25 cellular contexts compared by ENCODE assay signal in genomic region chr3:43335799-43336198, GRCh38. TPM values are rescaled to one million over a fixed set of nuclear protein-coding genes. Genes with fewer than 3 reads are reported as not detected.
DNase-seq lines count a peak whose midpoint lies in the region; ATAC-seq and TF ChIP-seq lines count a peak whose summit lies in the region.
"Had no signal": no experiment of that assay in that cellular context is flagged by ENCODE, and none has a peak within 500 bp of the region (broad histone marks: within the 10 kb centered on the region; RNA-seq: fewer than 3 reads in every experiment).

No MANE protein-coding gene starts in this region.

- no peaks in the 10 kb centered on the region for H3K27me3 ChIP-seq in SK-N-SH (ENCODE audit: insufficient read depth)
- no peaks in the 10 kb centered on the region for H3K27me3 ChIP-seq in GM23248 (replicated peaks; ENCODE audit: insufficient read depth)

- no peaks in the 10 kb centered on the region for H3K27me3 Mint-ChIP-seq in stimulated activated naive CD8-positive, alpha-beta T cell treated with anti-CD3 and anti-CD28 coated beads, Interleukin-15, Interleukin-2, amounts not matched to agents 100 ng/mL and 50 ng/mL, for 24 hours
- H3K27me3 Mint-ChIP-seq in stimulated activated naive CD8-positive, alpha-beta T cell treated with anti-CD3 and anti-CD28 coated beads, Interleukin-15, amount 100 ng/mL, for 72 hours, result no peaks in the 10 kb centered on the region
- no peaks in the 10 kb centered on the region for H3K27me3 Mint-ChIP-seq in activated naive CD8-positive, alpha-beta T cell treated with anti-CD3 and anti-CD28 coated beads, Interleukin-2, amount 50 U/mL, for 24 hours
- no peaks in the 10 kb centered on the region for H3K27me3 Mint-ChIP-seq in memory B cell
- H3K27me3 Mint-ChIP-seq: IgD-negative memory B cell had no signal

- no peak for TF ChIP-seq EP300 in SK-N-SH (IDR thresholded peaks at IDR 0.05; ENCODE audit: borderline replicate concordance in 1 of 2, low read depth in 1 of 2, low read length in 1 of 2)

- peaks cover 13 to 65% of the 10 kb centered on the region in 2 experiments for H3K36me3 ChIP-seq in SK-N-SH (replicated peaks in 1 of 2; ENCODE audit: control insufficient read depth in 1 of 2, insufficient read depth in 2 of 2, low read length in 1 of 2)
- peaks cover 64% of the 10 kb centered on the region for H3K36me3 ChIP-seq in GM23248 (ENCODE audit: low read depth)

- H4K20me1 ChIP-seq in SK-N-SH (ENCODE audit: insufficient read depth) (no peaks in the 10 kb centered on the region), GM23248 (ENCODE audit: insufficient read depth) (0 out of 2 replicates have a peak, but pooled peaks cover 5% of the 10 kb centered on the region)

- POLR2A ChIA-PET in SK-N-SH (lab: Yijun Ruan, JAX), result no interaction called here

- ATAC-seq in stimulated activated naive CD8-positive, alpha-beta T cell treated with anti-CD3 and anti-CD28 coated beads, Interleukin-15, amount 100 ng/mL, for 72 hours, result no peak
- ATAC-seq in activated naive CD8-positive, alpha-beta T cell treated with anti-CD3 and anti-CD28 coated beads, Interleukin-2, amount 50 U/mL, for 24 hours, result no peak
- ATAC-seq in memory B cell (ENCODE audit: low read depth), result no peak
- no peak for ATAC-seq in HG02759 (IDR thresholded peaks at IDR 0.05; ENCODE audit: unreplicated experiment)

- H3K9me3 ChIP-seq in SK-N-SH (peaks cover 25% of the 10 kb centered on the region), GM23248 (ENCODE audit: low read depth) (peaks cover 4% of the 10 kb centered on the region)

- H3K4me2 ChIP-seq in SK-N-SH (no peak overlapping the region), GM23248 (ENCODE audit: unreplicated experiment) (no peak overlapping the region)
- H3K4me2 ChIP-seq: PC-9 had no signal

- H3F3A ChIP-seq in SK-N-SH (replicated peaks; ENCODE audit: insufficient read depth) (no peaks in the 10 kb centered on the region), GM23248 (ENCODE audit: insufficient read depth) (no peaks in the 10 kb centered on the region)

- H3K9me3 Mint-ChIP-seq in stimulated activated naive CD8-positive, alpha-beta T cell treated with anti-CD3 and anti-CD28 coated beads, Interleukin-15, Interleukin-2, amounts not matched to agents 100 ng/mL and 50 ng/mL, for 24 hours, result peaks cover 17% of the 10 kb centered on the region
- H3K9me3 Mint-ChIP-seq in stimulated activated naive CD8-positive, alpha-beta T cell treated with anti-CD3 and anti-CD28 coated beads, Interleukin-15, amount 100 ng/mL, for 72 hours, result peaks cover 25 to 32% of the 10 kb centered on the region in 2 donors
- H3K9me3 Mint-ChIP-seq in activated naive CD8-positive, alpha-beta T cell treated with anti-CD3 and anti-CD28 coated beads, Interleukin-2, amount 50 U/mL, for 24 hours, result peaks cover 36% of the 10 kb centered on the region
- peaks cover 19% of the 10 kb centered on the region for H3K9me3 Mint-ChIP-seq in memory B cell

- H3K4me3 ChIP-seq in SK-N-SH (ENCODE audit: low read depth in 2 of 2, low read length in 1 of 2) (no peak overlapping the region), GM23248 (no peak overlapping the region)
- H3K4me3 ChIP-seq: PC-9 had no signal

- in situ Hi-C loops in GM23248 (cut with MboI), result no loop called here

- no peak for TF ChIP-seq CTCF in SK-N-SH (IDR thresholded peaks at IDR 0.05)

- H3K4me1 ChIP-seq in SK-N-SH (ENCODE audit: control insufficient read depth in 1 of 2, insufficient read depth in 2 of 2, low read depth in 1 of 2, low read length in 1 of 2), result no peaks in the 10 kb centered on the region
- no peaks in the 10 kb centered on the region for H3K4me1 ChIP-seq in GM23248 (ENCODE audit: insufficient read depth)

- H3K27ac ChIP-seq in SK-N-SH (ENCODE audit: low read depth in 2 of 2, low read length in 1 of 2), result no peak overlapping the region
- H3K27ac ChIP-seq in GM23248, result no peak overlapping the region
- H3K27ac ChIP-seq: HL-60, PC-9 had no signal

- no peak for DNase-seq in stimulated activated naive CD8-positive, alpha-beta T cell treated with anti-CD3 and anti-CD28 coated beads, Interleukin-15, amount 100 ng/mL, for 72 hours
- no peak for DNase-seq in activated naive CD8-positive, alpha-beta T cell treated with anti-CD3 and anti-CD28 coated beads, Interleukin-2, amount 50 U/mL, for 24 hours
- no peak for DNase-seq in memory B cell (ENCODE audit: low spot score in 2 of 2)
- no peak for DNase-seq in SK-N-SH
- no peak for DNase-seq in GM23248
- DNase-seq: AML-193; C1 segment of cervical spinal cord; CD8-positive, alpha-beta memory T cell; DMS 273 treated with DMSO at 0.1 percent for 48 hours; DMS79 treated with DMSO at 0.1 percent for 48 hours; GF-D8; HCEC 1CT; NCI-H1048; NCI-H1417; NCI-H1694; NCI-H2081; NCI-H2227 treated with DMSO at 0.1 percent for 48 hours; NCI-H526 treated with DMSO at 0.1 percent for 48 hours; PC-9; RPMI8226; SHP77 had no signal

- H2AFZ ChIP-seq in SK-N-SH (ENCODE audit: low read depth) (no peak overlapping the region), GM23248 (no peak overlapping the region)
- H2AFZ ChIP-seq: PC-9 had no signal

- peaks cover 83% of the 10 kb centered on the region for H3K36me3 Mint-ChIP-seq in stimulated activated naive CD8-positive, alpha-beta T cell treated with anti-CD3 and anti-CD28 coated beads, Interleukin-15, Interleukin-2, amounts not matched to agents 100 ng/mL and 50 ng/mL, for 24 hours (ENCODE audit: low read depth)
- peaks cover 81% of the 10 kb centered on the region for H3K36me3 Mint-ChIP-seq in activated naive CD8-positive, alpha-beta T cell treated with anti-CD3 and anti-CD28 coated beads, Interleukin-2, amount 50 U/mL, for 24 hours (ENCODE audit: low read depth)
- peaks cover 63% of the 10 kb centered on the region for H3K36me3 Mint-ChIP-seq in memory B cell

- H3K9me2 ChIP-seq in SK-N-SH (no peaks in the 10 kb centered on the region), GM23248 (ENCODE audit: insufficient read depth) (no peaks in the 10 kb centered on the region)

- peaks cover 21% of the 10 kb centered on the region for H3K4me1 Mint-ChIP-seq in stimulated activated naive CD8-positive, alpha-beta T cell treated with anti-CD3 and anti-CD28 coated beads, Interleukin-15, Interleukin-2, amounts not matched to agents 100 ng/mL and 50 ng/mL, for 24 hours (ENCODE audit: low read depth)
- peaks cover 14% of the 10 kb centered on the region for H3K4me1 Mint-ChIP-seq in stimulated activated naive CD8-positive, alpha-beta T cell treated with anti-CD3 and anti-CD28 coated beads, Interleukin-15, amount 100 ng/mL, for 72 hours
- peaks cover 20% of the 10 kb centered on the region for H3K4me1 Mint-ChIP-seq in activated naive CD8-positive, alpha-beta T cell treated with anti-CD3 and anti-CD28 coated beads, Interleukin-2, amount 50 U/mL, for 24 hours
- H3K4me1 Mint-ChIP-seq in memory B cell, result no peaks in the 10 kb centered on the region

- CTCF ChIA-PET in SK-N-SH (lab: Yijun Ruan, JAX), result interaction anchor here (1.9 kb wide), 1 partner anchor 174 kb away, joined by 7 read pairs; no protein-coding TSS in a partner anchor

- peaks cover 12% of the 10 kb centered on the region; the same call in 1 of the 2 replicates for H3K79me2 ChIP-seq in SK-N-SH (ENCODE audit: insufficient read depth)
- peaks cover 58% of the 10 kb centered on the region for H3K79me2 ChIP-seq in GM23248 (ENCODE audit: insufficient read depth)

- 96% methylated on average over 1 of the region's 1 CpG for WGBS in SK-N-SH (ENCODE audit: low lambda C conversion rate)
- WGBS in GM23248 (ENCODE audit: low coverage in 1 of 2, low lambda C conversion rate in 2 of 2, missing lambda C conversion rate in 2 of 2), 2 experiments, result 95 to 97% methylated on average over 1 of the region's 1 CpG

- no peak overlapping the region for H3K9ac ChIP-seq in SK-N-SH
- H3K9ac ChIP-seq in GM23248, result no peak overlapping the region

- H3K4me3 Mint-ChIP-seq in stimulated activated naive CD8-positive, alpha-beta T cell treated with anti-CD3 and anti-CD28 coated beads, Interleukin-15, Interleukin-2, amounts not matched to agents 100 ng/mL and 50 ng/mL, for 24 hours, result no peak overlapping the region
- no peak overlapping the region for H3K4me3 Mint-ChIP-seq in stimulated activated naive CD8-positive, alpha-beta T cell treated with anti-CD3 and anti-CD28 coated beads, Interleukin-15, amount 100 ng/mL, for 72 hours
- no peak overlapping the region for H3K4me3 Mint-ChIP-seq in activated naive CD8-positive, alpha-beta T cell treated with anti-CD3 and anti-CD28 coated beads, Interleukin-2, amount 50 U/mL, for 24 hours
- H3K4me3 Mint-ChIP-seq in memory B cell, result no peak overlapping the region
- H3K4me3 Mint-ChIP-seq: CD8-positive, alpha-beta memory T cell had no signal

- TF ChIP-seq RAD21 in SK-N-SH (IDR thresholded peaks at IDR 0.05; ENCODE audit: low read length), result no peak

- H3K27ac Mint-ChIP-seq in stimulated activated naive CD8-positive, alpha-beta T cell treated with anti-CD3 and anti-CD28 coated beads, Interleukin-15, Interleukin-2, amounts not matched to agents 100 ng/mL and 50 ng/mL, for 24 hours, result peak overlapping the region; percentile 11
- H3K27ac Mint-ChIP-seq in stimulated activated naive CD8-positive, alpha-beta T cell treated with anti-CD3 and anti-CD28 coated beads, Interleukin-15, amount 100 ng/mL, for 72 hours, result no peak overlapping the region
- peak overlapping the region; percentile 27 for H3K27ac Mint-ChIP-seq in activated naive CD8-positive, alpha-beta T cell treated with anti-CD3 and anti-CD28 coated beads, Interleukin-2, amount 50 U/mL, for 24 hours
- H3K27ac Mint-ChIP-seq in memory B cell, result peak overlapping the region; percentile 64
- H3K27ac Mint-ChIP-seq: IgD-negative memory B cell had no signal

TF ChIP-seq in SK-N-SH, 30 proteins besides CTCF, POLR2A, EP300 and RAD21:
- TF ChIP-seq TCF12 (IDR thresholded peaks at IDR 0.05), result no peak
- no peak for TF ChIP-seq FOXM1 (IDR thresholded peaks at IDR 0.05; ENCODE audit: low read depth)
- no peak for TF ChIP-seq RXRA (IDR thresholded peaks at IDR 0.05; ENCODE audit: borderline replicate concordance, low read depth)
- TF ChIP-seq NRF1 (IDR thresholded peaks at IDR 0.05; ENCODE audit: low read depth, low read length), result no peak
- no peak for TF ChIP-seq TAF1 (IDR thresholded peaks at IDR 0.05; ENCODE audit: borderline replicate concordance, low read depth, low read length)

RNA-seq across cellular contexts. Expression of gene SNRK, which starts 49.5 kb away (rescaled TPM):
- polyA plus RNA-seq in SK-N-SH (2012; rRNA removed), result 3.6 and 4.6 TPM in 2 replicates
- 4.4 and 4.6 TPM in 2 replicates for polyA plus RNA-seq in SK-N-SH (2012; cell fraction: cytosol; rRNA removed)
- polyA plus RNA-seq in SK-N-SH (2012; cell fraction: nucleus; rRNA removed), result 4.8 and 8.1 TPM in 2 replicates
- 11.6 and 15.0 TPM in 2 replicates for total RNA-seq in GM23248 (2014; rRNA removed; shearing (Covaris generic))
- polyA plus RNA-seq in GM23248 (2016; fragmentation: Nextera tagmentation; extraction: Ambion mirVana), result 5.0 and 6.4 TPM in 2 replicates

Comparison
In these comparisons a context has a peak if more than half of its experiments do, and no peak if none do; other contexts are left out.
1. H3K27ac Mint-ChIP-seq: peak in stimulated activated naive CD8-positive, alpha-beta T cell treated with anti-CD3 and anti-CD28 coated beads, Interleukin-15, Interleukin-2, amounts not matched to agents 100 ng/mL and 50 ng/mL, for 24 hours (single experiment), activated naive CD8-positive, alpha-beta T cell treated with anti-CD3 and anti-CD28 coated beads, Interleukin-2, amount 50 U/mL, for 24 hours (single experiment) and memory B cell (single experiment); none in stimulated activated naive CD8-positive, alpha-beta T cell treated with anti-CD3 and anti-CD28 coated beads, Interleukin-15, amount 100 ng/mL, for 72 hours (0 of 2).